ENCODE assay signal across 26 cellular contexts in genomic region chr6:75305573-75305972, GRCh38.
"Had no signal": no experiment of that assay in that cellular context is flagged by ENCODE, and none has a peak within 500 bp of the region (broad histone marks: within the 10 kb centered on the region; RNA-seq: fewer than 3 reads in every experiment).

No MANE protein-coding gene starts in this region.

- H3K4me3 Mint-ChIP-seq: activated CD8-positive, alpha-beta T cell treated with anti-CD3 and anti-CD28 coated beads for 36 hours; activated T-cell treated with anti-CD3 and anti-CD28 coated beads, Interleukin-2, amount 50 U/mL, for 4 hours; activated T-helper 17 cell treated with anti-CD3 and anti-CD28 coated beads, Interleukin-2, amount 50 U/mL, for 72 hours; immature natural killer cell; natural killer cell; T-helper 17 cell had no signal

- H3K4me3 ChIP-seq: gastrocnemius medialis, spleen had no signal

- H3K27ac ChIP-seq: brain microvascular endothelial cell, gastrocnemius medialis, spleen had no signal

- H3K9me3 Mint-ChIP-seq: activated CD8-positive, alpha-beta T cell treated with anti-CD3 and anti-CD28 coated beads for 36 hours; activated T-cell treated with anti-CD3 and anti-CD28 coated beads, Interleukin-2, amount 50 U/mL, for 4 hours; activated T-helper 17 cell treated with anti-CD3 and anti-CD28 coated beads, Interleukin-2, amount 50 U/mL, for 72 hours; immature natural killer cell; natural killer cell had no signal

- DNase-seq: activated CD4-positive, alpha-beta T cell treated with anti-CD3 and anti-CD28 coated beads for 1 hour; activated CD4-positive, alpha-beta T cell treated with anti-CD3 and anti-CD28 coated beads, Interleukin-2, amount 50 U/mL, for 1 hour; activated CD8-positive, alpha-beta T cell treated with anti-CD3 and anti-CD28 coated beads for 36 hours; activated gamma-delta T cell treated with Interleukin-2 at 50 U/mL for 16 hours; activated naive CD4-positive, alpha-beta T cell treated with anti-CD3 and anti-CD28 coated beads, Interleukin-2, amount 50 U/mL, for 16 hours; activated T-cell treated with anti-CD3 and anti-CD28 coated beads, Interleukin-2, amount 50 U/mL, for 4 hours; amniotic stem cell; caudate nucleus; effector CD8-positive, alpha-beta T cell; erythroblast; gastrocnemius medialis; hippocampal formation; immature natural killer cell; kidney; left colon; natural killer cell; posterior cingulate gyrus; right cardiac atrium; spleen; stimulated activated CD4-positive, alpha-beta T cell treated with anti-CD3 and anti-CD28 coated beads, Interleukin-2, amount 100 ng/mL, for 48 hours; stimulated activated naive CD4-positive, alpha-beta T cell treated with Interleukin-2 at 50 U/mL for 16 hours; T-helper 17 cell; T1000; trophoblast cell had no signal

- ATAC-seq: activated CD8-positive, alpha-beta T cell treated with anti-CD3 and anti-CD28 coated beads for 36 hours; activated T-cell treated with anti-CD3 and anti-CD28 coated beads, Interleukin-2, amount 50 U/mL, for 4 hours; activated T-helper 17 cell treated with anti-CD3 and anti-CD28 coated beads, Interleukin-2, amount 50 U/mL, for 72 hours; gastrocnemius medialis; natural killer cell; right cardiac atrium; T-helper 17 cell had no signal

- H3K36me3 ChIP-seq: brain microvascular endothelial cell, gastrocnemius medialis, spleen had no signal

- H3K27me3 ChIP-seq: brain microvascular endothelial cell, gastrocnemius medialis had no signal

- H3K36me3 Mint-ChIP-seq: immature natural killer cell, natural killer cell had no signal

- H3K4me1 Mint-ChIP-seq: activated T-helper 17 cell treated with anti-CD3 and anti-CD28 coated beads, Interleukin-2, amount 50 U/mL, for 72 hours; immature natural killer cell; natural killer cell had no signal

- H3K9me3 ChIP-seq: gastrocnemius medialis, spleen had no signal

- H3K27ac Mint-ChIP-seq: activated CD8-positive, alpha-beta T cell treated with anti-CD3 and anti-CD28 coated beads for 36 hours; activated T-helper 17 cell treated with anti-CD3 and anti-CD28 coated beads, Interleukin-2, amount 50 U/mL, for 72 hours; immature natural killer cell; natural killer cell; T-helper 17 cell had no signal
